ENCODE assay signal across 7 cellular contexts in the genomic region with DNA sequence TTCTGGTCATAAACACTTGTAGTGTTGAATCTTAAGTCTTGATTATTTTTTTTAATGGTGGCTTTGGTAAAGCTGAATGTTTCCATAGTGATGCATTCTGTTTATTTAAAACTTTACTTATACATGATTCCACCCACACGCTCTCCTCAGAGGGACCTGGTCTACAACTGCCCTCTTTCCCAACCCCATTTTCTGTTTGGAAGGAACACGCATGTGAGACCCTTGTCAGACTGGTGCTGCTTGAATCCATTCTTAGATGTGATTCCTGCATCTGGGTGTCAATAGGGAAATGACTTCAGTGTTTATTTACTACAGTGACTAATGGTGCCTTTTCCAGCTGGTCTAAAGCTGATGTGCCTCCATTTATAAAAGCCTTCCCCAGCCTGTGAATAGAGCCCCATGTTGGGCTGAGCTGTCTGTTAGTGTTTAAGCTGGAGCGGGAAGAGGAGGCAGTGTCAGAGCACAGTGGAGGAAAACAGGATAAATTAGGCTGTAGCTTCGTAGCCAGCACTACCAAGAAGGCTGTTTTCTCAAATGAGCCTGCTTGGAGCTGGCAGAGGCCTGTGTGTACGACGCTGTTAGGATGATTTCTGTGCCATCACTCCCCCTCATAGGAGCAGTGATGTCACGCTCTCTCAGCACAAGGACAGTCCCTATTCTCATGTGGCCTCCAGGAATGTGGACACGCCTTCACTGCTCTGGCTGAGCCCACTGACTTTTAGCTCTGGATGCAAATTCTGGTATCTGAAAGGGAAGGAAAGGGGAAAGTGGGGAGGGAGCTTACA. TPM values are rescaled to one million over a fixed set of nuclear protein-coding genes. Genes with fewer than 3 reads are reported as not detected.
A peak's percentile ranks its signal among the peaks of the same experiment; 100 is the strongest.
DNase-seq lines count a peak whose midpoint lies in the region; ATAC-seq and TF ChIP-seq lines count a peak whose summit lies in the region.

No MANE protein-coding gene starts in this region.

- CTCF ChIA-PET in Panc1 (lab: Charles Lee) = no interaction called here

- intact Hi-C loops in Panc1 (cut with micrococcal nuclease; ENCODE audit: unreplicated experiment) = no loop called here
- intact Hi-C loops in esophagus muscularis mucosa (cut with DNase I) = no loop called here
- intact Hi-C loops in transverse colon (cut with DNase I; ENCODE audit: low total_unique reads) = no loop called here

- H3K27me3 ChIP-seq in Panc1 (ENCODE audit: control insufficient read depth, insufficient read depth, low read length) = no peaks in the 10 kb centered on the region
- no peaks in the 10 kb centered on the region for H3K27me3 ChIP-seq in esophagus muscularis mucosa
- no peaks in the 10 kb centered on the region for H3K27me3 ChIP-seq in transverse colon

- POLR2A ChIA-PET in Panc1 (lab: Charles Lee) = no interaction called here

- H3K4me1 ChIP-seq in Panc1 (ENCODE audit: control insufficient read depth, insufficient read depth, low read length) = no peaks in the 10 kb centered on the region; the same call in 1 of the 2 replicates
- H3K4me1 ChIP-seq in esophagus muscularis mucosa = peaks cover 56 to 84% (median 83%) of the 10 kb centered on the region in 4 donors
- H3K4me1 ChIP-seq in transverse colon = peaks cover 13 to 55% (median 19%) of the 10 kb centered on the region in 4 donors

- TF ChIP-seq POLR2A in esophagus muscularis mucosa (IDR thresholded peaks at IDR 0.05; ENCODE audit: low read depth) (no peak), transverse colon (IDR thresholded peaks at IDR 0.05) (no peak)

- no peak for DNase-seq in Panc1 (ENCODE audit: low read depth, low spot score)
- no peak for DNase-seq in esophagus muscularis mucosa (ENCODE audit: extremely low spot score)
- peak; percentile 48 for DNase-seq in middle frontal gyrus (ENCODE audit: extremely low spot score, low spot score)
- no peak for DNase-seq in transverse colon
- DNase-seq in stimulated activated CD4-positive, alpha-beta T cell treated with anti-CD3 and anti-CD28 coated beads, Interleukin-1b, Interleukin-23, amount 100 ng/mL, for 48 hours = no peak
- DNase-seq in NCI-H2196 treated with DMSO at 0.1 percent for 48 hours (lab: John Stamatoyannopoulos, UW; ENCODE audit: unreplicated experiment) = no peak
- DNase-seq in DMS153 (lab: John Stamatoyannopoulos, UW) = no peak

- H3K4me3 ChIP-seq in Panc1 (ENCODE audit: low read depth in 2 of 2, low read length in 2 of 2) (no peak overlapping the region), esophagus muscularis mucosa (no peak overlapping the region), transverse colon (no peak overlapping the region)

- TF ChIP-seq EP300 in esophagus muscularis mucosa (IDR thresholded peaks at IDR 0.05) (no peak), transverse colon (IDR thresholded peaks at IDR 0.05; ENCODE audit: low read depth) (no peak)

- H3K9me3 ChIP-seq in Panc1 (ENCODE audit: control insufficient read depth, insufficient read depth, low read depth, low read length) (no peaks in the 10 kb centered on the region), esophagus muscularis mucosa (no peaks in the 10 kb centered on the region), transverse colon (no peaks in the 10 kb centered on the region)

- H3K36me3 ChIP-seq in Panc1 (ENCODE audit: control insufficient read depth, insufficient read depth, low read length) (peaks cover 3% of the 10 kb centered on the region; the same call in 1 of the 2 replicates), esophagus muscularis mucosa (peaks cover 6 to 37% (median 21%) of the 10 kb centered on the region in 4 donors), transverse colon (peaks cover 0 to 11% (median 0%) of the 10 kb centered on the region in 4 donors)

- no peak overlapping the region for H3K27ac ChIP-seq in Panc1 (ENCODE audit: low read length)
- H3K27ac ChIP-seq in esophagus muscularis mucosa (replicated peaks in 1 of 4) = peak overlapping the region; percentile 81 to 90 (median 87)
- H3K27ac ChIP-seq in transverse colon = peak overlapping the region; percentile 79 to 90 (median 84)

- no peak for TF ChIP-seq CTCF in Panc1 (IDR thresholded peaks at IDR 0.05)
- TF ChIP-seq CTCF in esophagus muscularis mucosa (IDR thresholded peaks at IDR 0.05) = no peak
- no peak for TF ChIP-seq CTCF in transverse colon (IDR thresholded peaks at IDR 0.05)

- peak; percentile 55; the same call in 1 of the 2 replicates for ATAC-seq in Panc1

- 33% methylated on average over 6 of the region's 8 CpGs for WGBS in esophagus muscularis mucosa
- WGBS in transverse colon (ENCODE audit: low coverage in 1 of 2), 2 donors = 65 to 66% methylated on average over 2 to 8 of the region's 8 CpGs

- in situ Hi-C loops in Panc1 (cut with HindIII; ENCODE audit: low pct_unique_long_range_greater_than_20kb, low sequenced_read_pairs) (no loop called here), transverse colon (cut with MboI; ENCODE audit: low pct_ligation_motif_present in 1 of 4, low pct_unique_long_range_greater_than_20kb in 1 of 4, low sequenced_read_pairs in 3 of 4) (no loop called here)

- no TSS peak for BruUV-seq in Panc1 (replicated peaks; lab: Mats Ljungman, UMichigan)

RNA-seq across cellular contexts. Expression of gene C11orf96, which starts 18.9 kb away (rescaled TPM):
- total RNA-seq in Panc1 (2021; ENCODE audit: unreplicated experiment) (0.41 TPM), esophagus muscularis mucosa (100 to 1,000 TPM in 1 of 4 donors, 10 to 100 TPM in 3; 23.3 to 645 (median 96.5) TPM), transverse colon (100 to 1,000 TPM in 2 of 4 donors, 10 to 100 TPM in 2; 20.6 to 305 (median 134) TPM)
- not detected for polyA plus RNA-seq in Panc1 (2012; ENCODE audit: insufficient read length)

RNA-seq across cellular contexts. Expression of gene ALKBH3, which starts 42.9 kb away (rescaled TPM):
- total RNA-seq in Panc1 (2021; ENCODE audit: unreplicated experiment) (34.4 TPM), esophagus muscularis mucosa (10 to 100 TPM; 17.4 to 38.2 (median 24.6) TPM), transverse colon (10 to 100 TPM in 3 of 4 donors, 1 to 10 TPM in 1; 7.2 to 27.6 (median 23.5) TPM)
- polyA plus RNA-seq in Panc1 (2012; ENCODE audit: insufficient read length) = 20.1 TPM

Comparison
In these comparisons a context has a peak if more than half of its experiments do, and no peak if none do; other contexts are left out.
1. RNA of gene C11orf96, which starts 18.9 kb away (total RNA-seq): 20.6 to 305 TPM in transverse colon and 23.3 to 645 TPM in esophagus muscularis mucosa; 0.41 TPM in Panc1 (single experiment); every median in the first group is over 10 times any median in the second.